Comparison of ENCODE assay signal across 10 cellular contexts in the genomic region with DNA sequence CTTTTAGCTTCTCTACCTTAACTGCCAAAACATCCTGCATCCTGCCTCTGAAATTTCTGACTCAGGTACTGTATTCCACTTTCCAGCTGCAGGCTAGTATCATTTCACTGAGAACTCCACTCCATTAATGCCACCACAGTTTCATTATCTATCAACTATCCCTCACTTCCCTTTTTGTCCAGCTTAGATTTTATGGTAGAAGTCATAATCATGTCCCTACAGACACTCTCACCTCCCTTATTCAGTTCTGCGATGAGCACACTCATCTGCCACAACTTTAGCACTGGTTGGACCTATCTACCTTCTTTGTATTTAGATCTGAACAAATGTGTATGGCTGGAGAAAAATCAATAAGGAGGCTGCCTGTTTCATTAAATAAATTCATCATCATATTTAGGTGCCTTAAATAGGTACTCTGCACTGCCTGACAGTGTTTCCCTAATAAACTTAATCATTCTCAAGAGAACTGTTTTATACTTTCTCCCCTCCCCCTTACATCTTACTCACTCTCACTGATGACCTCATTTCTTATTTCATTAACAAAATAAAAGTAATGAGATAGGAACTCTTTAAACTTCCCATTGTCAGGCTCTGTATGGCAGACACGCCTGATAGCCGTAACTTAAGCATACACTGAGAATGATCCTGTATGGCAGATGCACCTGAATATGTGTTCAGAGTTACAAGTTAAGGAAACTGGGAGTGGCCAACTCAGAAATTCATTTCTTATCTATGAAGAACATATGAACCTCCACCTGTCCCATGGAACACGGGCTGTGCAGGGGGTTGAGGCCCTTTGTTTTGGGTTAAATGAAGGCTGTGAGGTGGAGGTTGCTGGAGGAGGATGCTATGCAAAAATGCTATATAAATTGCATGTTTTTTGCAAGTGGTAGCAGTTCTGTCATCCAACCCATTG.
A peak's percentile ranks its signal among the peaks of the same experiment; 100 is the strongest.
DNase-seq lines count a peak whose midpoint lies in the region; ATAC-seq and TF ChIP-seq lines count a peak whose summit lies in the region.
"Had no signal": no experiment of that assay in that cellular context is flagged by ENCODE, and none has a peak within 500 bp of the region (broad histone marks: within the 10 kb centered on the region; RNA-seq: fewer than 3 reads in every experiment).

No MANE protein-coding gene starts in this region.

- no peak overlapping the region for H3K4me2 ChIP-seq in mesendoderm (ENCODE audit: low read length)

- H3K27me3 ChIP-seq in mesendoderm (ENCODE audit: insufficient read depth, low read length, poor library complexity) = no peaks in the 10 kb centered on the region

- H3K79me2 ChIP-seq in mesendoderm (ENCODE audit: control insufficient read depth, insufficient read depth, low read length) = no peaks in the 10 kb centered on the region

- H3K9ac ChIP-seq in mesendoderm (ENCODE audit: low read length) = no peak overlapping the region

- H3K4ac ChIP-seq in mesendoderm (ENCODE audit: low read depth, low read length) = no peak overlapping the region

- H2BK15ac ChIP-seq in mesendoderm (replicated peaks; ENCODE audit: low read depth) = no peak overlapping the region

- H3K36me3 ChIP-seq in mesendoderm (ENCODE audit: control insufficient read depth, insufficient read depth, low read length) = no peaks in the 10 kb centered on the region

- H2BK5ac ChIP-seq in mesendoderm (ENCODE audit: low read length) = no peak overlapping the region

- H3K4me3 ChIP-seq in fibroblast of mammary gland (ENCODE audit: control insufficient read depth, low read depth, low read length) (no peak overlapping the region), mesendoderm (ENCODE audit: low read length) (no peak overlapping the region)
- H3K4me3 ChIP-seq: mucosa of descending colon had no signal

- H3K27ac ChIP-seq in mesendoderm (ENCODE audit: low read depth, low read length) = no peak overlapping the region

- no CpG with 5 or more reads among the region's 4 CpGs for WGBS in mesendoderm (ENCODE audit: extremely low coverage, insufficient coverage, low lambda C conversion rate)

- no peaks in the 10 kb centered on the region for H3K4me1 ChIP-seq in mesendoderm (ENCODE audit: control insufficient read depth, low read depth, low read length)

- no peak overlapping the region for H4K8ac ChIP-seq in mesendoderm (ENCODE audit: low read depth, low read length)

- H2AK5ac ChIP-seq in mesendoderm (ENCODE audit: low read length) = no peak overlapping the region

- ATAC-seq in GM18519 (IDR thresholded peaks at IDR 0.05; ENCODE audit: low FRiP score, unreplicated experiment) (peak; percentile 77), GM21619 (IDR thresholded peaks at IDR 0.05; ENCODE audit: unreplicated experiment) (peak; percentile 51), HG03378 (IDR thresholded peaks at IDR 0.05; ENCODE audit: unreplicated experiment) (peak; percentile 89)
- ATAC-seq: mucosa of descending colon had no signal

- DNase-seq in fibroblast of mammary gland (ENCODE audit: low read depth) = peak; percentile 35
- DNase-seq in epidermal melanocyte (ENCODE audit: insufficient read length, low spot score) = no peak
- no peak for DNase-seq in UCSD-AML1 (lab: John Stamatoyannopoulos, UW; ENCODE audit: unreplicated experiment)
- DNase-seq in mesendoderm = no peak
- no peak for DNase-seq in DMS 273 treated with DMSO at 0.1 percent for 48 hours (lab: John Stamatoyannopoulos, UW)
- DNase-seq: activated T-cell treated with anti-CD3 and anti-CD28 coated beads, Interleukin-2, amount 50 U/mL, for 72 hours; mucosa of descending colon had no signal

- no peak overlapping the region for H2BK120ac ChIP-seq in mesendoderm (ENCODE audit: low read depth, low read length)

- no peaks in the 10 kb centered on the region for H3K79me1 ChIP-seq in mesendoderm (ENCODE audit: low read length)

- no peak overlapping the region for H4K5ac ChIP-seq in mesendoderm (ENCODE audit: low read length)

- H3K56ac ChIP-seq in mesendoderm (ENCODE audit: low read length) = no peak overlapping the region

- H3K18ac ChIP-seq in mesendoderm (ENCODE audit: low read length) = no peak overlapping the region

- no peak for TF ChIP-seq CTCF in fibroblast of mammary gland (conservative IDR thresholded peaks at IDR 0.05; ENCODE audit: control insufficient read depth, insufficient read depth, low read depth, low read length)

- H3K23ac ChIP-seq in mesendoderm (ENCODE audit: low read length) = no peak overlapping the region
